ENCODE assay signal across 13 cellular contexts in the genomic region with DNA sequence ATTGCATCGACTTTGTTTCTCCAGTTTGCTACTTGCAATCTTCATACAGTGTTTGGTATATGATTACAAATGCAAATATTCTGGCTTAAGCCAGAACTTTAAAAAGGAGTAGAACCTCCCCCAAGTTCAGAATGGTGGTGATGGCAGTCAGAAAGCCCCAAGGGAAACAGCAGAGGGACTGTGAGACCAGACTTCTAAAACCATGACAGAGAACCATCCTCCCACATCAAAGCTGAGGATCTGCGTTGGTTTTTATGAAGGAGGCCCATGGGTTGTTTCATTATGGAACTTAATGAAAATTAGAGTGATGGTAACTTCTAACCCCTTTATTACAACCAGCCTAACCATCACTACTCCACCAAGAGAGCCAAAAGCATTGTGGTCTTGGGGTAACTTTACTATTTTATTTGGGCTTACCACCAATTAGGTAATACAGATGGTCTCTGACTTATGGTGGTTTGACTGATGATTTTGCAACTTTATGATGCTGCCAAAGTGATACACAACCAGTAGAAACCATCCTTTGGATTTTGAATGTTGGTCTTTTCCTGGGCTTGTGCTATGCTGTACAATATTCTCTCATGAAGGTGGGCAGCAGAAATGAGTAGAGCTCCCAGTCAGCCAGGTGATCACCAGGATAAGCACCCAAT. TPM values are rescaled to one million over a fixed set of nuclear protein-coding genes. Genes with fewer than 3 reads are reported as not detected.
DNase-seq lines count a peak whose midpoint lies in the region; ATAC-seq and TF ChIP-seq lines count a peak whose summit lies in the region.
"Had no signal": no experiment of that assay in that cellular context is flagged by ENCODE, and none has a peak within 500 bp of the region (broad histone marks: within the 10 kb centered on the region; RNA-seq: fewer than 3 reads in every experiment).

No MANE protein-coding gene starts in this region.

- no peak overlapping the region for H3K27ac Mint-ChIP-seq in activated naive CD8-positive, alpha-beta T cell treated with anti-CD3 and anti-CD28 coated beads for 36 hours
- H3K27ac Mint-ChIP-seq: brain, T-cell had no signal

- TF ChIP-seq POLR2A in erythroblast (IDR thresholded peaks at IDR 0.05; ENCODE audit: low read length): no peak

- no peaks in the 10 kb centered on the region for H3K9me3 Mint-ChIP-seq in activated naive CD8-positive, alpha-beta T cell treated with anti-CD3 and anti-CD28 coated beads for 36 hours

- ATAC-seq in GM18868 (IDR thresholded peaks at IDR 0.05; ENCODE audit: unreplicated experiment) (peak; percentile 97), GM21576 (IDR thresholded peaks at IDR 0.05; ENCODE audit: unreplicated experiment) (peak; percentile 85), HG03139 (IDR thresholded peaks at IDR 0.05; ENCODE audit: unreplicated experiment) (peak; percentile 88)
- ATAC-seq: T-cell had no signal

- peaks cover 29% of the 10 kb centered on the region for H3K27me3 Mint-ChIP-seq in activated naive CD8-positive, alpha-beta T cell treated with anti-CD3 and anti-CD28 coated beads for 36 hours

- H3K36me3 Mint-ChIP-seq in activated naive CD8-positive, alpha-beta T cell treated with anti-CD3 and anti-CD28 coated beads for 36 hours: no peaks in the 10 kb centered on the region
- H3K36me3 Mint-ChIP-seq: brain, T-cell had no signal

- H3K4me1 Mint-ChIP-seq in activated naive CD8-positive, alpha-beta T cell treated with anti-CD3 and anti-CD28 coated beads for 36 hours: peaks cover 8% of the 10 kb centered on the region
- H3K4me1 Mint-ChIP-seq: T-cell had no signal

- no peak overlapping the region for H3K4me3 Mint-ChIP-seq in activated naive CD8-positive, alpha-beta T cell treated with anti-CD3 and anti-CD28 coated beads for 36 hours
- H3K4me3 Mint-ChIP-seq: brain, T-cell had no signal

- DNase-seq in activated naive CD8-positive, alpha-beta T cell treated with anti-CD3 and anti-CD28 coated beads for 36 hours: peak; percentile 16
- DNase-seq in erythroblast (lab: John Stamatoyannopoulos, UW) (no peak), GDM1 (lab: John Stamatoyannopoulos, UW) (no peak), anterior cingulate cortex (lab: John Stamatoyannopoulos, UW) (no peak)
- DNase-seq in activated CD4-positive, alpha-beta T cell treated with anti-CD3 and anti-CD28 coated beads for 48 hours: no peak
- DNase-seq: Caco-2, NCI-H82, T-cell had no signal

RNA-seq across cellular contexts. Expression of a gene that starts 10.9 kb away (rescaled TPM):
- 10 to 100 TPM; 28.1 to 29.2 TPM for total RNA-seq in activated naive CD8-positive, alpha-beta T cell treated with anti-CD3 and anti-CD28 coated beads for 36 hours

RNA-seq across cellular contexts. Expression of a gene that starts 34.0 kb away (rescaled TPM):
- total RNA-seq in activated naive CD8-positive, alpha-beta T cell treated with anti-CD3 and anti-CD28 coated beads for 36 hours: under 1 TPM in 1 of 2 experiments, not detected in 1; 0.04 TPM
- total RNA-seq: esophagus muscularis mucosa had no signal
